28 cellular contexts compared by ENCODE assay signal in genomic region chr2:118264591-118264990, GRCh38.
"Had no signal": no experiment of that assay in that cellular context is flagged by ENCODE, and none has a peak within 500 bp of the region (broad histone marks: within the 10 kb centered on the region; RNA-seq: fewer than 3 reads in every experiment).

No MANE protein-coding gene starts in this region.

- H3K36me3 Mint-ChIP-seq: activated CD4-positive, alpha-beta memory T cell treated with anti-CD3 and anti-CD28 coated beads for 36 hours; activated naive CD8-positive, alpha-beta T cell; IgD-negative memory B cell had no signal

- H3K4me1 Mint-ChIP-seq: activated B cell treated with CpG ODN at 0.5 μM for 24 hours; activated CD4-positive, alpha-beta T cell treated with anti-CD3 and anti-CD28 coated beads, Interleukin-2, amount 10 ng/mL, durations not matched to agents 24 days and 14 days; activated T-helper 17 cell treated with anti-CD3 and anti-CD28 coated beads, Interleukin-2, amount 50 U/mL, for 72 hours; IgD-negative memory B cell; T-helper 17 cell had no signal

- H3K27ac ChIP-seq: brain microvascular endothelial cell, cardiac muscle cell, RWPE1, SJSA1 had no signal

- FAIRE-seq: TTC549 had no signal

- H3K9me3 ChIP-seq: SJSA1 had no signal

- H3K4me3 ChIP-seq: cardiac muscle cell, SJSA1 had no signal

- H3K4me3 Mint-ChIP-seq: activated B cell treated with CpG ODN at 0.5 μM for 24 hours; activated CD4-positive, alpha-beta memory T cell treated with anti-CD3 and anti-CD28 coated beads for 36 hours; activated CD4-positive, alpha-beta T cell treated with anti-CD3 and anti-CD28 coated beads, Interleukin-2, amount 10 ng/mL, durations not matched to agents 24 days and 14 days; activated naive CD4-positive, alpha-beta T cell treated with anti-CD3 and anti-CD28 coated beads for 36 hours; activated naive CD8-positive, alpha-beta T cell; activated T-helper 17 cell treated with anti-CD3 and anti-CD28 coated beads, Interleukin-2, amount 50 U/mL, for 72 hours; IgD-negative memory B cell; T-helper 17 cell had no signal

- H3K36me3 ChIP-seq: brain microvascular endothelial cell, cardiac muscle cell, SJSA1 had no signal

- H3K27ac Mint-ChIP-seq: activated B cell treated with CpG ODN at 0.5 μM for 24 hours; activated CD4-positive, alpha-beta memory T cell treated with anti-CD3 and anti-CD28 coated beads for 36 hours; activated CD4-positive, alpha-beta T cell treated with anti-CD3 and anti-CD28 coated beads, Interleukin-2, amount 10 ng/mL, durations not matched to agents 24 days and 14 days; activated naive CD4-positive, alpha-beta T cell treated with anti-CD3 and anti-CD28 coated beads for 36 hours; activated naive CD8-positive, alpha-beta T cell; activated T-helper 17 cell treated with anti-CD3 and anti-CD28 coated beads, Interleukin-2, amount 50 U/mL, for 72 hours; T-helper 17 cell had no signal

- H3K9me3 Mint-ChIP-seq: activated B cell treated with CpG ODN at 0.5 μM for 24 hours; activated CD4-positive, alpha-beta memory T cell treated with anti-CD3 and anti-CD28 coated beads for 36 hours; activated CD4-positive, alpha-beta T cell treated with anti-CD3 and anti-CD28 coated beads, Interleukin-2, amount 10 ng/mL, durations not matched to agents 24 days and 14 days; activated naive CD4-positive, alpha-beta T cell treated with anti-CD3 and anti-CD28 coated beads for 36 hours; activated T-helper 17 cell treated with anti-CD3 and anti-CD28 coated beads, Interleukin-2, amount 50 U/mL, for 72 hours had no signal

- H3K27me3 ChIP-seq: brain microvascular endothelial cell, SJSA1 had no signal

- DNase-seq: activated B cell treated with CpG ODN at 0.5 μM for 24 hours; activated CD4-positive, alpha-beta memory T cell treated with anti-CD3 and anti-CD28 coated beads for 36 hours; activated CD4-positive, alpha-beta T cell treated with anti-CD3 and anti-CD28 coated beads for 1 hour; activated CD4-positive, alpha-beta T cell treated with anti-CD3 and anti-CD28 coated beads, Interleukin-2, amount 10 ng/mL, durations not matched to agents 24 days and 14 days; activated gamma-delta T cell; activated naive CD4-positive, alpha-beta T cell treated with anti-CD3 and anti-CD28 coated beads for 36 hours; activated T-cell treated with anti-CD3 and anti-CD28 coated beads for 4 hours; activated T-cell treated with anti-CD3 and anti-CD28 coated beads, Interleukin-2, amount 50 U/mL, for 48 hours; amygdala; brain microvascular endothelial cell; KG1; NCI-H1092; NCI-H1694 treated with DMSO at 0.1 percent for 48 hours; NCI-H2029 treated with DMSO at 0.1 percent for 48 hours; NCI-H345; NCI-H510A; NCI-H526 treated with DMSO at 0.1 percent for 48 hours; NCI-H82; Right ventricle myocardium superior; T-helper 17 cell; T-helper 9 cell had no signal

- ATAC-seq: activated T-helper 17 cell treated with anti-CD3 and anti-CD28 coated beads, Interleukin-2, amount 50 U/mL, for 72 hours; T-helper 17 cell had no signal

- H3K4me1 ChIP-seq: SJSA1 had no signal
